In genomic region chr6:10395171-10395945, GRCh38 we compare ENCODE assay signal across 17 cellular contexts. TPM values are rescaled to one million over a fixed set of nuclear protein-coding genes. Genes with fewer than 3 reads are reported as not detected.
DNase-seq lines count a peak whose midpoint lies in the region; ATAC-seq, FAIRE-seq and TF ChIP-seq lines count a peak whose summit lies in the region.
"Had no signal": no experiment of that assay in that cellular context is flagged by ENCODE, and none has a peak within 500 bp of the region (broad histone marks: within the 10 kb centered on the region; RNA-seq: fewer than 3 reads in every experiment).

No MANE protein-coding gene starts in this region.

- peaks cover 63% of the 10 kb centered on the region for H3K4me1 Mint-ChIP-seq in GM23338
- peaks cover 51% of the 10 kb centered on the region for H3K4me1 Mint-ChIP-seq in neural crest cell
- no peaks in the 10 kb centered on the region for H3K4me1 Mint-ChIP-seq in activated CD4-positive, alpha-beta memory T cell treated with anti-CD3 and anti-CD28 coated beads for 36 hours (ENCODE audit: low read depth)

- H3K9ac ChIP-seq in K562 (ENCODE audit: insufficient read depth in 1 of 2, low read depth in 2 of 2, low read length in 2 of 2) = no peak overlapping the region
- H3K9ac ChIP-seq: BLaER1 had no signal

- DNase-seq in GM23338 (ENCODE audit: low spot score) (no peak), NCI-H2081 treated with DMSO at 0.1 percent for 48 hours (lab: John Stamatoyannopoulos, UW) (peak; percentile 43), K562 (ENCODE audit: extremely low read depth in 1 of 4, low spot score in 3 of 4) (no peak), neural crest cell (ENCODE audit: low read depth, low spot score) (no peak), CD1c-positive myeloid dendritic cell (ENCODE audit: extremely low spot score) (no peak), G401 (ENCODE audit: low spot score) (no peak), Peyer's patch (no peak)
- no peak for DNase-seq in activated CD4-positive, alpha-beta memory T cell treated with anti-CD3 and anti-CD28 coated beads for 36 hours
- DNase-seq: central memory CD4-positive, alpha-beta T cell; EL; midbrain; NCI-H345; OCI-M1; posterior cingulate gyrus; stimulated activated CD4-positive, alpha-beta T cell treated with anti-CD3 and anti-CD28 coated beads, Interleukin-15, amount 100 ng/mL, for 24 hours had no signal

- intact Hi-C loops in K562 (cut with micrococcal nuclease) = no loop called here
- intact Hi-C loops in activated CD4-positive, alpha-beta memory T cell treated with anti-CD3 and anti-CD28 coated beads for 36 hours (cut with micrococcal nuclease) = no loop called here

- H3K9me3 Mint-ChIP-seq in GM23338 (no peaks in the 10 kb centered on the region), neural crest cell (no peaks in the 10 kb centered on the region)
- peaks cover 2% of the 10 kb centered on the region for H3K9me3 Mint-ChIP-seq in activated CD4-positive, alpha-beta memory T cell treated with anti-CD3 and anti-CD28 coated beads for 36 hours

- H3K4me1 ChIP-seq in GM23338 (ENCODE audit: insufficient read depth) (peaks cover 92% of the 10 kb centered on the region), K562 (replicated peaks in 1 of 2; ENCODE audit: control insufficient read depth in 2 of 2, insufficient read depth in 2 of 2, low read length in 2 of 2) (peaks cover under 1 to 8% of the 10 kb centered on the region in 2 experiments; a peak in 4 of 5 replicates), Peyer's patch (no peaks in the 10 kb centered on the region)
- H3K4me1 ChIP-seq: BLaER1 had no signal

- H2AFZ ChIP-seq in GM23338 (no peak overlapping the region), K562 (ENCODE audit: low read depth, low read length) (peak overlapping the region; percentile 85)

- H3K9me1 ChIP-seq in K562 (ENCODE audit: control insufficient read depth, insufficient read depth, low read length) = no peaks in the 10 kb centered on the region

- H3K36me3 Mint-ChIP-seq in GM23338 (ENCODE audit: low read depth) (no peaks in the 10 kb centered on the region), neural crest cell (ENCODE audit: low read depth) (peaks cover 4% of the 10 kb centered on the region)
- peaks cover 15% of the 10 kb centered on the region for H3K36me3 Mint-ChIP-seq in activated CD4-positive, alpha-beta memory T cell treated with anti-CD3 and anti-CD28 coated beads for 36 hours

- H3K4me3 Mint-ChIP-seq in GM23338 = peak overlapping the region; percentile 40; the same call in 2 of the 3 replicates
- H3K4me3 Mint-ChIP-seq in neural crest cell = peak overlapping the region; percentile 72
- H3K4me3 Mint-ChIP-seq in activated CD4-positive, alpha-beta memory T cell treated with anti-CD3 and anti-CD28 coated beads for 36 hours = no peak overlapping the region

- H3K36me3 ChIP-seq in GM23338 (ENCODE audit: insufficient read depth) = no peaks in the 10 kb centered on the region
- no peaks in the 10 kb centered on the region; the same call in 2 of the 3 replicates for H3K36me3 ChIP-seq in K562 (ENCODE audit: control insufficient read depth, insufficient read depth, low read length)
- no peaks in the 10 kb centered on the region for H3K36me3 ChIP-seq in Peyer's patch
- H3K36me3 ChIP-seq: BLaER1 had no signal

- CTCF ChIA-PET in K562 (lab: Yijun Ruan, JAX; ENCODE audit: low intra/inter-chr PET ratio) = no interaction called here
- CTCF ChIA-PET in activated CD4-positive, alpha-beta memory T cell treated with anti-CD3 and anti-CD28 coated beads for 36 hours (lab: Charles Lee) = no interaction called here

- H3K79me2 ChIP-seq in GM23338 (replicated peaks; ENCODE audit: insufficient read depth) (no peaks in the 10 kb centered on the region), K562 (ENCODE audit: control insufficient read depth, insufficient read depth, low read length) (no peaks in the 10 kb centered on the region)

- 80% methylated on average over 14 of the region's 14 CpGs for WGBS in K562 (ENCODE audit: insufficient coverage, low coverage, missing lambda C conversion rate)

- H3K4me3 ChIP-seq in GM23338 = peak overlapping the region; percentile 45
- no peak overlapping the region for H3K4me3 ChIP-seq in K562
- H3K4me3 ChIP-seq in Peyer's patch = no peak overlapping the region
- H3K4me3 ChIP-seq: BLaER1 had no signal

- in situ Hi-C loops in K562 (cut with MboI) = no loop called here
- in situ Hi-C loops in G401 (cut with HindIII; ENCODE audit: low sequenced_read_pairs) = no loop called here

- H3K27me3 ChIP-seq in GM23338 (ENCODE audit: insufficient read depth) (peaks cover 99% of the 10 kb centered on the region), K562 (ENCODE audit: control insufficient read depth in 2 of 2, insufficient read depth in 2 of 2, low read length in 2 of 2) (no peaks in the 10 kb centered on the region), Peyer's patch (peaks cover 0 to 21% of the 10 kb centered on the region in 2 donors)

- H3K27ac ChIP-seq in GM23338 (ENCODE audit: low read depth) (no peak overlapping the region), K562 (ENCODE audit: extremely low read depth, low read depth, low read length) (no peak overlapping the region), Peyer's patch (no peak overlapping the region)
- H3K27ac ChIP-seq: BLaER1 had no signal

- no peak for TF ChIP-seq POLR2A in K562 (conservative IDR thresholded peaks at IDR 0.05)
- TF ChIP-seq POLR2A in Peyer's patch (IDR thresholded peaks at IDR 0.05) = no peak

- H4K20me1 ChIP-seq in GM23338 (replicated peaks; ENCODE audit: insufficient read depth) (0 out of 2 replicates have a peak, but pooled peaks cover 8% of the 10 kb centered on the region), K562 (replicated peaks; ENCODE audit: control insufficient read depth, insufficient read depth, low read length) (no peaks in the 10 kb centered on the region)
- H4K20me1 ChIP-seq: BLaER1 had no signal

- H3K27me3 Mint-ChIP-seq in GM23338 (ENCODE audit: insufficient read depth, low read depth, poor library complexity) (peaks cover 99% of the 10 kb centered on the region), neural crest cell (ENCODE audit: low read depth) (peaks cover 99% of the 10 kb centered on the region)
- peaks cover 81% of the 10 kb centered on the region for H3K27me3 Mint-ChIP-seq in activated CD4-positive, alpha-beta memory T cell treated with anti-CD3 and anti-CD28 coated beads for 36 hours

- H3K9me3 ChIP-seq in K562 (replicated peaks; ENCODE audit: control insufficient read depth, insufficient read depth, low read depth, low read length) (peaks cover 2% of the 10 kb centered on the region; the same call in 1 of the 2 replicates), Peyer's patch (peaks cover 0 to 2% (median 0%) of the 10 kb centered on the region in 4 donors)

- TF ChIP-seq CTCF in GM23338 (conservative IDR thresholded peaks at IDR 0.05; ENCODE audit: low read depth in 2 of 2) (no peak), K562 (IDR thresholded peaks at IDR 0.05 in 2 of 3, conservative IDR thresholded peaks at IDR 0.05 in 1 of 3; ENCODE audit: insufficient read depth in 2 of 3, low read depth in 1 of 3, low read length in 3 of 3) (no peak), neural crest cell (conservative IDR thresholded peaks at IDR 0.05) (no peak), Peyer's patch (IDR thresholded peaks at IDR 0.05) (no peak)

- no TSS peak for BruUV-seq in K562 (replicated peaks; lab: Mats Ljungman, UMichigan)

- no peak for TF ChIP-seq EP300 in K562 (IDR thresholded peaks at IDR 0.05; ENCODE audit: low read length)

- H3K4me2 ChIP-seq in GM23338 (peak overlapping the region; percentile 74), K562 (ENCODE audit: insufficient read depth, low read length) (no peak overlapping the region)
- H3K4me2 ChIP-seq: BLaER1 had no signal

- no peaks in the 10 kb centered on the region for H3K9me2 ChIP-seq in GM23338 (ENCODE audit: insufficient read depth)

- POLR2A ChIA-PET in K562 (lab: Yijun Ruan, JAX) = interaction anchor here (0.7 to 1.1 kb wide), 4 partner anchors 8 to 79 kb away, joined by 3 to 4 read pairs (median 3); no protein-coding TSS in a partner anchor
- POLR2A ChIA-PET in activated CD4-positive, alpha-beta memory T cell treated with anti-CD3 and anti-CD28 coated beads for 36 hours (lab: Charles Lee) = no interaction called here

- peaks cover 36% of the 10 kb centered on the region for H3F3A ChIP-seq in GM23338 (replicated peaks; ENCODE audit: low read depth)

- TF ChIP-seq RAD21 in K562 (CRISPR knock-in tag; conservative IDR thresholded peaks at IDR 0.05 in 1 of 2, IDR thresholded peaks at IDR 0.05 in 1 of 2) = no peak

- FAIRE-seq in K562 (lab: Jason Lieb, UNC) = peak; percentile 6

- H3K27ac Mint-ChIP-seq in GM23338 (no peak overlapping the region), neural crest cell (ENCODE audit: unreplicated experiment) (peak overlapping the region; percentile 43)
- H3K27ac Mint-ChIP-seq in activated CD4-positive, alpha-beta memory T cell treated with anti-CD3 and anti-CD28 coated beads for 36 hours = no peak overlapping the region
- H3K27ac Mint-ChIP-seq: activated naive CD4-positive, alpha-beta T cell treated with anti-CD3 and anti-CD28 coated beads, Interleukin-2, amount 50 U/mL, for 72 hours had no signal

- no peak for ATAC-seq in GM23338
- ATAC-seq in K562 = no peak
- ATAC-seq: activated naive CD4-positive, alpha-beta T cell treated with anti-CD3 and anti-CD28 coated beads, Interleukin-2, amount 50 U/mL, for 72 hours had no signal

RNA-seq across cellular contexts. Expression of gene TFAP2A, which starts 19.5 kb away (rescaled TPM):
- total RNA-seq in GM23338 (2014; rRNA removed; shearing (Covaris generic)) = not detected in 2 replicates
- 0.21 TPM in 1 of 2 replicates, not detected in the other for polyA plus RNA-seq in GM23338 (2016; fragmentation: Nextera tagmentation; extraction: Ambion mirVana)
- total RNA-seq in K562 (2011; cell fraction: chromatin; rRNA removed; ENCODE audit: low replicate concordance) = 0.51 and 0.55 TPM in 2 replicates
- 0.33 TPM in 1 of 2 replicates, not detected in the other for total RNA-seq in K562 (2011; cell fraction: nucleolus; rRNA removed)
- 0.29 and 0.61 TPM in 2 replicates for total RNA-seq in K562 (2011; cell fraction: nucleoplasm; rRNA removed)
- total RNA-seq in K562 (2014; rRNA removed) = 0.33 TPM in 1 of 2 replicates, not detected in the other
- 0.18 TPM in 1 of 2 replicates, not detected in the other for total RNA-seq in K562 (2014; rRNA removed; fragmentation: Illumina TruSeq; extraction: Trizol)
- total RNA-seq in K562 (2015; rRNA removed; fragmentation: Illumina TruSeq; extraction: Trizol) = 0.11 and 0.22 TPM in 2 replicates
- total RNA-seq in K562 (2021) = 0.40 and 0.53 TPM in 2 replicates
- polyA plus RNA-seq in K562 (2011; rRNA removed) = 0.15 and 0.17 TPM in 2 replicates
- 0.19 and 0.22 TPM in 2 replicates for polyA plus RNA-seq in K562 (2011; cell fraction: cytosol; rRNA removed)
- 0.24 and 0.46 TPM in 2 replicates for polyA plus RNA-seq in K562 (2011; cell fraction: nucleus; rRNA removed)
- 0.29 and 0.42 TPM in 2 replicates for polyA plus RNA-seq in K562 (2012)
- polyA plus RNA-seq in K562 (2014; fragmentation: Illumina TruSeq; extraction: Trizol) = 0.37 and 0.54 TPM in 2 replicates
- polyA plus RNA-seq in K562 (2014; fragmentation: Nextera tagmentation; extraction: Ambion mirVana) = under 1 TPM; 0.14 to 0.20 TPM
- polyA plus RNA-seq in K562 (2014; rRNA removed) = 0.15 and 0.36 TPM in 2 replicates
- 0.12 and 0.28 TPM in 2 replicates for polyA minus RNA-seq in K562 (2011; rRNA and poly(A)+ RNA removed)
- 1.0 and 3.5 TPM in 2 replicates for polyA minus RNA-seq in K562 (2011; cell fraction: cytosol; rRNA and poly(A)+ RNA removed)
- polyA minus RNA-seq in K562 (2011; cell fraction: nucleus; rRNA and poly(A)+ RNA removed) = 0.40 and 0.56 TPM in 2 replicates
- 8.2 and 9.6 TPM in 2 replicates for total RNA-seq in neural crest cell
- 2.3 TPM in 1 of 2 replicates, not detected in the other for total RNA-seq in G401 (2014; rRNA removed; shearing (Covaris generic))
- total RNA-seq in Peyer's patch = 1 to 10 TPM in 1 of 4 donors, not detected in 3; 1.4 TPM
- total RNA-seq in activated CD4-positive, alpha-beta memory T cell treated with anti-CD3 and anti-CD28 coated beads for 36 hours = under 1 TPM in 1 of 2 experiments, not detected in 1; 0.21 TPM
